9 cellular contexts compared by ENCODE assay signal in the genomic region with DNA sequence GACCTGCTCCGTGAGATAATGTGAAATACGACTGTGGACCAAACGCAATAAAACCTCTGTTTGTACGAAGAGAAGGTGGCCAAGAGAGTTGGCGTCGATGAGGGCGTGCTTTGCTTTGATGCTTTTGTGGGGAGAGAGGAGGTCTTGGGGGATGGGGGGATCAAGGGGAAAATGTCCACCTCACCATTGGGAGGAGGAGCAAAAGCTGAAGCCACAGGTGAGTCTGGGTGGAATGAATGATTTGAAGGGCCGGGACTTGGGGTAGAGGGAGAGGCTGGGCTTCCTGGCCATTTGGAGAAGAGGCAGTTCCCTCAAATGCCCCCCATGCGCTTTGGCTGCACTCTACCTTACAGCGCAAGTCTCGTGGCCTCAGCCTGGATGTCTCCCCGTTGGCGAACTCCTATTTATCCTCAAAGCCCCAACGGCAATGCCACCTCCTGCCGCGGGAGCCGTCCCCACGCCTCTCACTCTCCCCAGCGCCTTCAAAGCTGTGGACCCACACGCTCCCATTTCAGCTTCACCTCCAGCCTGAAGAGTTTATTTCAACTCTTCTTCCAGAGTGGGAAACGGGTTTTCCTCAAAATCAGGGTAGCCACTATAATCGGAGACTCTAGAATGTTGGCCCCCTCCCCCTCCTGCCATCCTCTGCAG. TPM values are rescaled to one million over a fixed set of nuclear protein-coding genes. Genes with fewer than 3 reads are reported as not detected.
DNase-seq lines count a peak whose midpoint lies in the region; ATAC-seq and TF ChIP-seq lines count a peak whose summit lies in the region.
"Had no signal": no experiment of that assay in that cellular context is flagged by ENCODE, and none has a peak within 500 bp of the region (broad histone marks: within the 10 kb centered on the region; RNA-seq: fewer than 3 reads in every experiment).

No MANE protein-coding gene starts in this region.

- peak overlapping the region; percentile 96 for H3K4me3 Mint-ChIP-seq in activated naive CD4-positive, alpha-beta T cell treated with anti-CD3 and anti-CD28 coated beads, Interleukin-2, amount 50 U/mL, for 24 hours
- H3K4me3 Mint-ChIP-seq in activated CD4-positive, alpha-beta memory T cell treated with anti-CD3 and anti-CD28 coated beads, Interleukin-2, amount 10 ng/mL, durations not matched to agents 7 days and 5 days: peak overlapping the region; percentile 97

- peaks cover 0 to 8% (median 4%) of the 10 kb centered on the region in 4 donors for H3K36me3 ChIP-seq in transverse colon

- peaks cover 41% of the 10 kb centered on the region for H3K4me1 Mint-ChIP-seq in activated naive CD4-positive, alpha-beta T cell treated with anti-CD3 and anti-CD28 coated beads, Interleukin-2, amount 50 U/mL, for 24 hours
- peaks cover 65% of the 10 kb centered on the region for H3K4me1 Mint-ChIP-seq in activated CD4-positive, alpha-beta memory T cell treated with anti-CD3 and anti-CD28 coated beads, Interleukin-2, amount 10 ng/mL, durations not matched to agents 7 days and 5 days

- peak overlapping the region; percentile 56 for H3K27ac Mint-ChIP-seq in activated naive CD4-positive, alpha-beta T cell treated with anti-CD3 and anti-CD28 coated beads, Interleukin-2, amount 50 U/mL, for 24 hours
- H3K27ac Mint-ChIP-seq in activated naive CD4-positive, alpha-beta T cell treated with anti-CD3 and anti-CD28 coated beads, Interleukin-2, amount 50 U/mL, for 72 hours: peak overlapping the region in 1 of 2 donors; percentile 87
- H3K27ac Mint-ChIP-seq in activated CD4-positive, alpha-beta memory T cell treated with anti-CD3 and anti-CD28 coated beads, Interleukin-2, amount 10 ng/mL, durations not matched to agents 7 days and 5 days: peak overlapping the region; percentile 90

- H3K27me3 ChIP-seq in transverse colon: no peaks in the 10 kb centered on the region

- in situ Hi-C loops in transverse colon (cut with MboI; ENCODE audit: low pct_ligation_motif_present in 1 of 4, low pct_unique_long_range_greater_than_20kb in 1 of 4, low sequenced_read_pairs in 3 of 4): no loop called here

- WGBS in transverse colon (ENCODE audit: low coverage in 1 of 2), 2 donors: 61 to 81% methylated on average over 5 to 22 of the region's 22 CpGs

- H3K36me3 Mint-ChIP-seq in activated naive CD4-positive, alpha-beta T cell treated with anti-CD3 and anti-CD28 coated beads, Interleukin-2, amount 50 U/mL, for 24 hours: peaks cover 4% of the 10 kb centered on the region
- H3K36me3 Mint-ChIP-seq in activated naive CD4-positive, alpha-beta T cell treated with anti-CD3 and anti-CD28 coated beads, Interleukin-2, amount 50 U/mL, for 72 hours: peaks cover 8 to 39% of the 10 kb centered on the region in 2 donors
- H3K36me3 Mint-ChIP-seq in activated CD4-positive, alpha-beta memory T cell treated with anti-CD3 and anti-CD28 coated beads, Interleukin-2, amount 10 ng/mL, durations not matched to agents 7 days and 5 days (ENCODE audit: low read depth): peaks cover 50% of the 10 kb centered on the region

- DNase-seq in activated naive CD4-positive, alpha-beta T cell treated with anti-CD3 and anti-CD28 coated beads, Interleukin-2, amount 50 U/mL, for 72 hours (ENCODE audit: low spot score in 2 of 2): no peak
- DNase-seq in activated CD4-positive, alpha-beta memory T cell treated with anti-CD3 and anti-CD28 coated beads, Interleukin-2, amount 10 ng/mL, durations not matched to agents 7 days and 5 days: no peak
- DNase-seq in transverse colon (no peak), AG08395 (ENCODE audit: low spot score) (no peak)

- peak overlapping the region; percentile 72 to 81 (median 78) for H3K27ac ChIP-seq in transverse colon

- ATAC-seq in activated naive CD4-positive, alpha-beta T cell treated with anti-CD3 and anti-CD28 coated beads, Interleukin-2, amount 50 U/mL, for 72 hours: no peak
- no peak for ATAC-seq in GM21529 (IDR thresholded peaks at IDR 0.05; ENCODE audit: unreplicated experiment)
- no peak for ATAC-seq in GM18505 (IDR thresholded peaks at IDR 0.05; ENCODE audit: unreplicated experiment)

- intact Hi-C loops in transverse colon (cut with DNase I; ENCODE audit: low total_unique reads): no loop called here

- no peaks in the 10 kb centered on the region for H3K27me3 Mint-ChIP-seq in activated naive CD4-positive, alpha-beta T cell treated with anti-CD3 and anti-CD28 coated beads, Interleukin-2, amount 50 U/mL, for 24 hours
- H3K27me3 Mint-ChIP-seq in activated CD4-positive, alpha-beta memory T cell treated with anti-CD3 and anti-CD28 coated beads, Interleukin-2, amount 10 ng/mL, durations not matched to agents 7 days and 5 days: no peaks in the 10 kb centered on the region

- TF ChIP-seq POLR2A in transverse colon (IDR thresholded peaks at IDR 0.05) (no peak), GM18505 (IDR thresholded peaks at IDR 0.05; ENCODE audit: borderline replicate concordance, extremely low read depth, insufficient read depth, insufficient read length) (no peak)

- no peak for TF ChIP-seq CTCF in transverse colon (IDR thresholded peaks at IDR 0.05)

- CTCF ChIA-PET in activated CD4-positive, alpha-beta memory T cell treated with anti-CD3 and anti-CD28 coated beads, Interleukin-2, amount 10 ng/mL, durations not matched to agents 7 days and 5 days (lab: Charles Lee): interaction anchor here (0.6 to 6.4 kb wide), 5 partner anchors 9 to 884 kb away, joined by 3 to 34 read pairs (median 4); a partner anchor contains a TSS

- TF ChIP-seq EP300 in transverse colon (IDR thresholded peaks at IDR 0.05; ENCODE audit: low read depth): no peak

- H3K4me3 ChIP-seq in iPS-18c (ENCODE audit: insufficient read depth, low read depth, low read length): peak overlapping the region; percentile 40; the same call in 1 of the 2 replicates
- H3K4me3 ChIP-seq in transverse colon: peak overlapping the region in 2 of 4 donors; percentile 52 to 55

- no peaks in the 10 kb centered on the region for H3K9me3 ChIP-seq in iPS-18c (ENCODE audit: control insufficient read depth, insufficient read depth, low read length)
- no peaks in the 10 kb centered on the region for H3K9me3 ChIP-seq in transverse colon

- no peaks in the 10 kb centered on the region for H3K9me3 Mint-ChIP-seq in activated naive CD4-positive, alpha-beta T cell treated with anti-CD3 and anti-CD28 coated beads, Interleukin-2, amount 50 U/mL, for 24 hours
- no peaks in the 10 kb centered on the region for H3K9me3 Mint-ChIP-seq in activated naive CD4-positive, alpha-beta T cell treated with anti-CD3 and anti-CD28 coated beads, Interleukin-2, amount 50 U/mL, for 72 hours
- H3K9me3 Mint-ChIP-seq in activated CD4-positive, alpha-beta memory T cell treated with anti-CD3 and anti-CD28 coated beads, Interleukin-2, amount 10 ng/mL, durations not matched to agents 7 days and 5 days: no peaks in the 10 kb centered on the region

- peaks cover 29 to 55% (median 34%) of the 10 kb centered on the region in 4 donors for H3K4me1 ChIP-seq in transverse colon

- POLR2A ChIA-PET in activated CD4-positive, alpha-beta memory T cell treated with anti-CD3 and anti-CD28 coated beads, Interleukin-2, amount 10 ng/mL, durations not matched to agents 7 days and 5 days (lab: Charles Lee): interaction anchor here (0.7 to 7.2 kb wide), 23 partner anchors 8 to 230 kb away, joined by 3 to 134 read pairs (median 5); a partner anchor contains a TSS

RNA-seq across cellular contexts. Expression of a gene that starts 0.8 kb away (rescaled TPM):
- 100 to 1,000 TPM in 1 of 2 donors, 10 to 100 TPM in 1; 17.8 to 105 TPM for total RNA-seq in activated naive CD4-positive, alpha-beta T cell treated with anti-CD3 and anti-CD28 coated beads, Interleukin-2, amount 50 U/mL, for 72 hours
- 10 to 100 TPM; 92.7 to 95.1 TPM for total RNA-seq in activated CD4-positive, alpha-beta memory T cell treated with anti-CD3 and anti-CD28 coated beads, Interleukin-2, amount 10 ng/mL, durations not matched to agents 7 days and 5 days
- 100 to 1,000 TPM in 1 of 4 donors, 10 to 100 TPM in 3; 47.1 to 128 (median 82.0) TPM for total RNA-seq in transverse colon

RNA-seq across cellular contexts. Expression of a gene that starts 12.7 kb away (rescaled TPM):
- total RNA-seq in activated naive CD4-positive, alpha-beta T cell treated with anti-CD3 and anti-CD28 coated beads, Interleukin-2, amount 50 U/mL, for 72 hours: 100 to 1,000 TPM; 187 to 254 TPM
- total RNA-seq in activated CD4-positive, alpha-beta memory T cell treated with anti-CD3 and anti-CD28 coated beads, Interleukin-2, amount 10 ng/mL, durations not matched to agents 7 days and 5 days: 100 to 1,000 TPM; 513 to 519 TPM
- total RNA-seq in transverse colon: 10 to 100 TPM; 39.2 to 57.6 (median 48.2) TPM

RNA-seq across cellular contexts. Expression of a gene that starts 17.8 kb away (rescaled TPM):
- total RNA-seq in activated naive CD4-positive, alpha-beta T cell treated with anti-CD3 and anti-CD28 coated beads, Interleukin-2, amount 50 U/mL, for 72 hours: not detected
- not detected for total RNA-seq in activated CD4-positive, alpha-beta memory T cell treated with anti-CD3 and anti-CD28 coated beads, Interleukin-2, amount 10 ng/mL, durations not matched to agents 7 days and 5 days
- not detected for total RNA-seq in transverse colon
- total RNA-seq: RPMI7951 had no signal

RNA-seq across cellular contexts. Expression of a gene that starts 18.2 kb away (rescaled TPM):
- total RNA-seq in activated naive CD4-positive, alpha-beta T cell treated with anti-CD3 and anti-CD28 coated beads, Interleukin-2, amount 50 U/mL, for 72 hours: 100 to 1,000 TPM; 104 to 156 TPM
- 100 to 1,000 TPM; 181 TPM for total RNA-seq in activated CD4-positive, alpha-beta memory T cell treated with anti-CD3 and anti-CD28 coated beads, Interleukin-2, amount 10 ng/mL, durations not matched to agents 7 days and 5 days
- total RNA-seq in transverse colon: 100 to 1,000 TPM; 226 to 676 (median 303) TPM

RNA-seq across cellular contexts. Expression of a gene that starts 27.8 kb away (rescaled TPM):
- 100 to 1,000 TPM; 171 to 174 TPM for total RNA-seq in activated naive CD4-positive, alpha-beta T cell treated with anti-CD3 and anti-CD28 coated beads, Interleukin-2, amount 50 U/mL, for 72 hours
- total RNA-seq in activated CD4-positive, alpha-beta memory T cell treated with anti-CD3 and anti-CD28 coated beads, Interleukin-2, amount 10 ng/mL, durations not matched to agents 7 days and 5 days: 100 to 1,000 TPM; 419 to 437 TPM
- 100 to 1,000 TPM in 1 of 4 donors, 10 to 100 TPM in 2, 1 to 10 TPM in 1; 10.0 to 174 (median 76.9) TPM for total RNA-seq in transverse colon
